ENCODE assay signal across 10 cellular contexts in the genomic region with DNA sequence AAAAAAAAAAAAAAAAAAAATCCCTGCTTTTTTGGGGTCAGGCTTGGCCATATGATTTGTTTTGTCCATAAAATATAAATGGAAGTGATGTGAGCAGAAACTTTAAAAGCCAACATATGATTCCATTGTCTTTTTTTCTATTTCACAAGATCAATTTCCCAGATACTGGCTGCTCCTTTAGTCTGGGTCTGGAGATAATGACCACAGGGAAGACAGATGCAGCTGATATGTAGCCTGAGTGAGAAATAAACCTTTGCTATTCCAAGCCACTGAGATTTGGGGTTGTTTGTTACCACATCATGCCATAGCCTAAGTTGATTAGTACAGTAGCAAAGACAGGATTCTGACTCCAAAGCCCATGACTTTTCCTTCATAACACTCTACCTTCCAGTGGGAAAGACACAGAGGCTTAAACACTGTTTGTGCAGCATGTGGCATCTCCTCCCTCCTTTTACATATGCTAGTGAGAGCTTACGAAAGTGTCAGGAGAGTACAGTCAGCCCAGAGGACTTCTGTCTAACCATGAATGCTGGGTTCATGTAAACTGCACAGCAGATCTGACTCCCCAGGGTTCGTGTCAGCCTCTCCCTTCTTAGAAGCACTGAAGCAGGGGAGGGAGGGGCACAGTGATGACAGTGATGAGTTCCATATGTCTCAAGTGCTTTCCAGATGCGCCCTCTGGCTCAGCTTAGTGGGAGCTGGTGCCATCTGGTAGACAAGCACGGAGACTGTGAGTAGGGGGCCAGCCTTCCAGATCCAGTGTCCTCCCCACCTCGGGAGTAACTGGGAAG. TPM values are rescaled to one million over a fixed set of nuclear protein-coding genes. Genes with fewer than 3 reads are reported as not detected.
DNase-seq lines count a peak whose midpoint lies in the region; ATAC-seq, FAIRE-seq and TF ChIP-seq lines count a peak whose summit lies in the region.
"Had no signal": no experiment of that assay in that cellular context is flagged by ENCODE, and none has a peak within 500 bp of the region (broad histone marks: within the 10 kb centered on the region; RNA-seq: fewer than 3 reads in every experiment).

No MANE protein-coding gene starts in this region.

- TF ChIP-seq CTCF in HFFc6 (IDR thresholded peaks at IDR 0.05) (no peak), adrenal gland (IDR thresholded peaks at IDR 0.05) (no peak)

- peak overlapping the region; percentile 48; the same call in 1 of the 2 replicates for H3K4me3 Mint-ChIP-seq in HFFc6
- no peak overlapping the region for H3K4me3 Mint-ChIP-seq in activated CD4-positive, alpha-beta T cell treated with anti-CD3 and anti-CD28 coated beads for 36 hours

- H3K9me3 Mint-ChIP-seq in HFFc6: peaks cover 4% of the 10 kb centered on the region
- no peaks in the 10 kb centered on the region for H3K9me3 Mint-ChIP-seq in activated CD4-positive, alpha-beta T cell treated with anti-CD3 and anti-CD28 coated beads for 36 hours (ENCODE audit: low read depth)
- peaks cover 4 to 5% of the 10 kb centered on the region in 2 donors for H3K9me3 Mint-ChIP-seq in activated naive CD4-positive, alpha-beta T cell treated with anti-CD3 and anti-CD28 coated beads, Interleukin-2, amount 50 U/mL, for 72 hours

- H3K4me1 ChIP-seq in adrenal gland (replicated peaks in 1 of 2): no peaks in the 10 kb centered on the region
- H3K4me1 ChIP-seq: psoas muscle had no signal

- TF ChIP-seq POLR2A in adrenal gland (IDR thresholded peaks at IDR 0.05): no peak
- TF ChIP-seq POLR2A in H54 (IDR thresholded peaks at IDR 0.05; ENCODE audit: low read depth, low read length): no peak

- DNase-seq in HFFc6 (peak; percentile 80), adrenal gland (peak in 5 of 7 donors; percentile 5 to 78 (median 20)), iPS-NIHi7 (ENCODE audit: extremely low spot score) (peak; percentile 18), superior temporal gyrus (ENCODE audit: extremely low spot score) (peak; percentile 79), H54 (ENCODE audit: insufficient read length, low spot score) (no peak)
- no peak for DNase-seq in activated CD4-positive, alpha-beta T cell treated with anti-CD3 and anti-CD28 coated beads for 36 hours
- DNase-seq in activated naive CD4-positive, alpha-beta T cell treated with anti-CD3 and anti-CD28 coated beads, Interleukin-2, amount 50 U/mL, for 72 hours (ENCODE audit: low spot score in 2 of 2): no peak

- peaks cover 16% of the 10 kb centered on the region for H3K4me1 Mint-ChIP-seq in HFFc6 (ENCODE audit: low read depth)
- H3K4me1 Mint-ChIP-seq in activated CD4-positive, alpha-beta T cell treated with anti-CD3 and anti-CD28 coated beads for 36 hours: no peaks in the 10 kb centered on the region

- 24 to 56% (median 41%) methylated on average over 5 of the region's 5 CpGs for WGBS in adrenal gland, 4 donors

- no peaks in the 10 kb centered on the region for H3K9me3 ChIP-seq in adrenal gland (replicated peaks in 1 of 3)
- H3K9me3 ChIP-seq: psoas muscle had no signal

- H3K27ac Mint-ChIP-seq in HFFc6: peak overlapping the region; percentile 42
- H3K27ac Mint-ChIP-seq in activated CD4-positive, alpha-beta T cell treated with anti-CD3 and anti-CD28 coated beads for 36 hours: no peak overlapping the region
- no peak overlapping the region for H3K27ac Mint-ChIP-seq in activated naive CD4-positive, alpha-beta T cell treated with anti-CD3 and anti-CD28 coated beads, Interleukin-2, amount 50 U/mL, for 72 hours

- no peaks in the 10 kb centered on the region for H3K36me3 ChIP-seq in adrenal gland (replicated peaks in 1 of 2)

- H3K27ac ChIP-seq in adrenal gland: no peak overlapping the region
- H3K27ac ChIP-seq: psoas muscle had no signal

- POLR2A ChIA-PET in activated CD4-positive, alpha-beta T cell treated with anti-CD3 and anti-CD28 coated beads for 36 hours (lab: Charles Lee): interaction anchor here (0.6 kb wide), 1 partner anchor 268 kb away, joined by 3 read pairs; no protein-coding TSS in a partner anchor

- FAIRE-seq in H54 (lab: Jason Lieb, UNC): no peak
- FAIRE-seq: frontal cortex had no signal

- CTCF ChIA-PET in activated CD4-positive, alpha-beta T cell treated with anti-CD3 and anti-CD28 coated beads for 36 hours (lab: Charles Lee): no interaction called here

- peaks cover 19% of the 10 kb centered on the region for H3K36me3 Mint-ChIP-seq in HFFc6 (ENCODE audit: low read depth)
- no peaks in the 10 kb centered on the region for H3K36me3 Mint-ChIP-seq in activated CD4-positive, alpha-beta T cell treated with anti-CD3 and anti-CD28 coated beads for 36 hours (ENCODE audit: low read depth)
- no peaks in the 10 kb centered on the region for H3K36me3 Mint-ChIP-seq in activated naive CD4-positive, alpha-beta T cell treated with anti-CD3 and anti-CD28 coated beads, Interleukin-2, amount 50 U/mL, for 72 hours

- peaks cover 4% of the 10 kb centered on the region for H3K27me3 Mint-ChIP-seq in HFFc6 (ENCODE audit: insufficient read depth)
- peaks cover 17% of the 10 kb centered on the region for H3K27me3 Mint-ChIP-seq in activated CD4-positive, alpha-beta T cell treated with anti-CD3 and anti-CD28 coated beads for 36 hours

- H3K27me3 ChIP-seq in adrenal gland: no peaks in the 10 kb centered on the region

- H3K4me3 ChIP-seq in adrenal gland: no peak overlapping the region
- H3K4me3 ChIP-seq: psoas muscle had no signal

- intact Hi-C loops in adrenal gland (cut with DNase I): no loop called here
- intact Hi-C loops in activated CD4-positive, alpha-beta T cell treated with anti-CD3 and anti-CD28 coated beads for 36 hours (cut with DNase I, micrococcal nuclease): no loop called here

- no peak for ATAC-seq in activated CD4-positive, alpha-beta T cell treated with anti-CD3 and anti-CD28 coated beads for 36 hours
- ATAC-seq in activated naive CD4-positive, alpha-beta T cell treated with anti-CD3 and anti-CD28 coated beads, Interleukin-2, amount 50 U/mL, for 72 hours: no peak
- ATAC-seq: psoas muscle had no signal

RNA-seq across cellular contexts. Expression of a gene that starts 36.7 kb away (rescaled TPM):
- under 1 TPM; 0.14 to 0.53 (median 0.39) TPM for total RNA-seq in HFFc6 (2021; fragmentation: NEBNext Ultra II Directional; extraction: Animal tissue kit (Norgen Biotek cat#: 25700))
- 1 to 10 TPM in 3 of 8 donors, under 1 TPM in 4, not detected in 1; 0.03 to 3.8 (median 0.11) TPM for total RNA-seq in adrenal gland
- polyA plus RNA-seq in adrenal gland: 1 to 10 TPM in 1 of 3 donors, under 1 TPM in 2; 0.24 to 1.6 (median 0.48) TPM
- not detected for total RNA-seq in activated CD4-positive, alpha-beta T cell treated with anti-CD3 and anti-CD28 coated beads for 36 hours
- total RNA-seq in activated naive CD4-positive, alpha-beta T cell treated with anti-CD3 and anti-CD28 coated beads, Interleukin-2, amount 50 U/mL, for 72 hours: not detected
- total RNA-seq: T-helper 1 cell treated with Interleukin-12 subunit alpha and Interleukin-12 subunit beta and Interleukin-4 antibody, amounts not matched to agents 30 ng/mL and 1 ng/mL, for 36 hours had no signal

Comparison
In these comparisons a context has a peak if more than half of its experiments do, and no peak if none do; other contexts are left out.
1. DNase-seq: peak in HFFc6 (single experiment), adrenal gland (5 of 7), iPS-NIHi7 (single experiment) and superior temporal gyrus (single experiment); none in H54 (single experiment), activated CD4-positive, alpha-beta T cell treated with anti-CD3 and anti-CD28 coated beads for 36 hours (single experiment) and activated naive CD4-positive, alpha-beta T cell treated with anti-CD3 and anti-CD28 coated beads, Interleukin-2, amount 50 U/mL, for 72 hours (0 of 2).